In genomic region chr1:216331211-216331610, GRCh38 we compare ENCODE assay signal across 23 cellular contexts.
"Had no signal": no experiment of that assay in that cellular context is flagged by ENCODE, and none has a peak within 500 bp of the region (broad histone marks: within the 10 kb centered on the region; RNA-seq: fewer than 3 reads in every experiment).

No MANE protein-coding gene starts in this region.

- H3K4me3 ChIP-seq: hepatocyte, left ventricle myocardium inferior, mucosa of descending colon, ovary, right atrium auricular region, right lobe of liver, skin epidermis, stomach, testis, thyroid gland, transverse colon, upper lobe of left lung, vagina had no signal

- ATAC-seq: mucosa of descending colon; naive thymus-derived CD4-positive, alpha-beta T cell; natural killer cell treated with Interleukin-12 subunit alpha and Interleukin-12 subunit beta and Interleukin-15 and Interleukin-18, amount 100 ng/mL, for 72 hours; right lobe of liver; stimulated activated naive B cell treated with anti-CD40 and anti-IgM and Interleukin-4, amounts not matched to agents 10 μg/mL and 1 μg/mL and 100 μg/mL, for 72 hours; stimulated activated naive CD8-positive, alpha-beta T cell treated with anti-CD3 and anti-CD28 coated beads, Interleukin-15, Interleukin-2, amounts not matched to agents 100 U/mL and 50 U/mL, for 24 hours had no signal

- DNase-seq: kidney; left ventricle myocardium inferior; midbrain; mucosa of descending colon; naive thymus-derived CD4-positive, alpha-beta T cell; ovary; right lobe of liver; stimulated activated CD4-positive, alpha-beta T cell treated with anti-CD3 and anti-CD28 coated beads, Interleukin-12 subunit alpha, Interleukin-12 subunit beta, amount 100 ng/mL, for 4 hours; stimulated activated CD4-positive, alpha-beta T cell treated with anti-CD3 and anti-CD28 coated beads, Interleukin-15, amount 100 ng/mL, for 24 hours; stimulated activated CD4-positive, alpha-beta T cell treated with anti-CD3 and anti-CD28 coated beads, Interleukin-2, amount 100 ng/mL, for 24 hours; stimulated activated CD4-positive, alpha-beta T cell treated with anti-CD3 and anti-CD28 coated beads, Interleukin-4, amount 100 ng/mL, for 1 hour; stimulated activated naive B cell treated with anti-CD40 and anti-IgM and Interleukin-4, amounts not matched to agents 10 μg/mL and 1 μg/mL and 100 μg/mL, for 72 hours; stimulated activated naive CD8-positive, alpha-beta T cell treated with anti-CD3 and anti-CD28 coated beads, Interleukin-15, Interleukin-2, amounts not matched to agents 100 U/mL and 50 U/mL, for 24 hours; stomach; testis; thyroid gland; transverse colon; upper lobe of left lung had no signal

- H3K4me1 ChIP-seq: left ventricle myocardium inferior, right atrium auricular region, right lobe of liver, stomach, testis, thyroid gland, upper lobe of left lung, vagina had no signal

- H3K27ac ChIP-seq: hepatocyte, left ventricle myocardium inferior, ovary, right atrium auricular region, right lobe of liver, skin epidermis, stomach, testis, thyroid gland, transverse colon, upper lobe of left lung, vagina had no signal

- H3K36me3 ChIP-seq: left ventricle myocardium inferior, ovary, right atrium auricular region, right lobe of liver, stomach, thyroid gland, transverse colon, upper lobe of left lung, vagina had no signal

- FAIRE-seq: kidney had no signal

- H3K9me3 ChIP-seq: mucosa of descending colon, ovary, right lobe of liver, testis, thyroid gland, upper lobe of left lung, vagina had no signal

- H3K4me2 ChIP-seq: hepatocyte had no signal

- H3K27me3 ChIP-seq: hepatocyte, ovary, right atrium auricular region, right lobe of liver, stomach, testis, thyroid gland, transverse colon, upper lobe of left lung, vagina had no signal

- H2AFZ ChIP-seq: hepatocyte had no signal

- H3K79me2 ChIP-seq: hepatocyte had no signal
